Comparison of ENCODE assay signal across 8 cellular contexts in genomic region chr2:121649652-121650553, GRCh38. TPM values are rescaled to one million over a fixed set of nuclear protein-coding genes. Genes with fewer than 3 reads are reported as not detected.
DNase-seq lines count a peak whose midpoint lies in the region; ATAC-seq and TF ChIP-seq lines count a peak whose summit lies in the region.

No MANE protein-coding gene starts in this region.

- ATAC-seq in GM18909 (IDR thresholded peaks at IDR 0.05; ENCODE audit: poor library complexity, unreplicated experiment) (peak; percentile 60), HG03175 (IDR thresholded peaks at IDR 0.05; ENCODE audit: unreplicated experiment) (peak; percentile 56), WTC11 (peak; percentile 23)

- H3K4me1 Mint-ChIP-seq in WTC11, result peaks cover 22% of the 10 kb centered on the region

- H3K27me3 Mint-ChIP-seq in WTC11 (ENCODE audit: low read depth), result no peaks in the 10 kb centered on the region

- POLR2A ChIA-PET in AG04449 (lab: Yijun Ruan, JAX), result interaction anchor here (0.6 to 4.8 kb wide), 7 partner anchors 13 to 248 kb away, joined by 3 to 55 read pairs (median 3); partner anchors contain the start of genes RNU4ATAC and TSN
- POLR2A ChIA-PET in WTC11 (lab: Charles Lee), result interaction anchor here (0.6 to 3.4 kb wide), 6 partner anchors 9 to 119 kb away, joined by 3 to 27 read pairs (median 4); partner anchors contain the start of genes NIFK and RNU4ATAC

- 0 out of 2 replicates have a peak, but pooled peaks cover 8% of the 10 kb centered on the region for H3K36me3 Mint-ChIP-seq in WTC11

- H3K9me3 Mint-ChIP-seq in WTC11, result no peaks in the 10 kb centered on the region

- DNase-seq in AG04449 (ENCODE audit: low read depth, low spot score) (peak; percentile 37), NCI-H2227 treated with DMSO at 0.1 percent for 48 hours (lab: John Stamatoyannopoulos, UW) (peak; percentile 98), WTC11 (ENCODE audit: low spot score) (peak; percentile 77), cardiac fibroblast (ENCODE audit: low read depth in 2 of 2) (peak; percentile 91 to 94), iris pigment epithelial cell (ENCODE audit: low read depth) (peak; percentile 85)
- peak; percentile 65 to 76 for DNase-seq in stimulated activated CD4-positive, alpha-beta T cell treated with anti-CD3 and anti-CD28 coated beads, Interleukin-12 subunit alpha, Interleukin-12 subunit beta, amount 100 ng/mL, for 24 hours (ENCODE audit: low read depth in 2 of 2)

- no peak for TF ChIP-seq CTCF in AG04449 (IDR thresholded peaks at IDR 0.05; ENCODE audit: insufficient read depth, low read length, missing control alignments)
- TF ChIP-seq CTCF in WTC11 (IDR thresholded peaks at IDR 0.05), result no peak
- no peak for TF ChIP-seq CTCF in cardiac fibroblast (IDR thresholded peaks at IDR 0.05; ENCODE audit: low read depth, low read length)

- peak overlapping the region; percentile 93 for H3K4me3 Mint-ChIP-seq in WTC11

- H3K4me3 ChIP-seq in AG04449 (ENCODE audit: low read depth, low read length) (peak overlapping the region; percentile 88), cardiac fibroblast (replicated peaks in 1 of 2; ENCODE audit: low read depth in 2 of 2, low read length in 2 of 2) (peak overlapping the region; percentile 90 to 93)

- CTCF ChIA-PET in AG04449 (lab: Yijun Ruan, JAX) (interaction anchor here (0.6 to 1.3 kb wide), 3 partner anchors 50 to 72 kb away, joined by 3 to 7 read pairs (median 4); no protein-coding TSS in a partner anchor), WTC11 (lab: Charles Lee) (interaction anchor here (1.0 to 2.1 kb wide), 2 partner anchors 120 to 555 kb away, joined by 3 to 7 read pairs; partner anchors contain the start of gene RNU4ATAC)

- H3K27ac Mint-ChIP-seq in WTC11, result peak overlapping the region; percentile 100

TF ChIP-seq in WTC11, 78 proteins besides CTCF, POLR2A, EP300 and RAD21 (continues in another document):
- peak; percentile 85 for TF ChIP-seq MYBL2 (CRISPR knock-in tag; IDR thresholded peaks at IDR 0.05)
- peak; percentile 79; the same call in 1 of the 2 replicates for TF ChIP-seq FOXK1 (CRISPR knock-in tag; IDR thresholded peaks at IDR 0.05)
- TF ChIP-seq FOXJ3 (CRISPR knock-in tag; IDR thresholded peaks at IDR 0.05; ENCODE audit: borderline replicate concordance), result no peak
- TF ChIP-seq NFE2L1 (CRISPR knock-in tag; IDR thresholded peaks at IDR 0.05), result peak; percentile 40; the same call in 1 of the 2 replicates
- no peak for TF ChIP-seq MLX (CRISPR knock-in tag; IDR thresholded peaks at IDR 0.05)
- peak; percentile 74; the same call in 1 of the 2 replicates for TF ChIP-seq FOXP1 (CRISPR knock-in tag; IDR thresholded peaks at IDR 0.05; ENCODE audit: borderline replicate concordance)
- no peak for TF ChIP-seq ZNF317 (CRISPR knock-in tag; IDR thresholded peaks at IDR 0.05; ENCODE audit: borderline replicate concordance, low read depth)
- TF ChIP-seq TP53 (CRISPR knock-in tag; IDR thresholded peaks at IDR 0.05), result no peak; the same call in 1 of the 2 replicates
- no peak for TF ChIP-seq IRF1 (CRISPR knock-in tag; IDR thresholded peaks at IDR 0.05)
- no peak for TF ChIP-seq ZNF281 (CRISPR knock-in tag; IDR thresholded peaks at IDR 0.05)
- TF ChIP-seq STAT6 (CRISPR knock-in tag; conservative IDR thresholded peaks at IDR 0.05; ENCODE audit: low read depth), result no peak
- TF ChIP-seq GABPB1 (CRISPR knock-in tag; IDR thresholded peaks at IDR 0.05), result peak; percentile 54; the same call in 1 of the 2 replicates
- 0 out of 2 replicates have a peak, but pooled peaks have one; percentile 32 for TF ChIP-seq E2F1 (CRISPR knock-in tag; IDR thresholded peaks at IDR 0.05)
- TF ChIP-seq FOXP4 (CRISPR knock-in tag; IDR thresholded peaks at IDR 0.05), result 0 out of 2 replicates have a peak, but pooled peaks have one; percentile 45
- 0 out of 2 replicates have a peak, but pooled peaks have one; percentile 67 for TF ChIP-seq GTF2I (CRISPR knock-in tag; conservative IDR thresholded peaks at IDR 0.05)
- 0 out of 2 replicates have a peak, but pooled peaks have one; percentile 25 for TF ChIP-seq ETV6 (CRISPR knock-in tag; IDR thresholded peaks at IDR 0.05)
- no peak for TF ChIP-seq SOX15 (CRISPR knock-in tag; IDR thresholded peaks at IDR 0.05)
- TF ChIP-seq TEAD1 (CRISPR knock-in tag; IDR thresholded peaks at IDR 0.05), result peak; percentile 37; the same call in 1 of the 2 replicates
- TF ChIP-seq ZNF219 (CRISPR knock-in tag; IDR thresholded peaks at IDR 0.05; ENCODE audit: borderline replicate concordance), result 0 out of 2 replicates have a peak, but pooled peaks have one; percentile 31

RNA-seq across cellular contexts. Expression of gene CLASP1, which starts 0.6 kb away (rescaled TPM):
- total RNA-seq in WTC11 (2021), result 47.2 to 50.0 TPM (median 48.7 TPM) in 3 replicates

Comparison
In these comparisons a context has a peak if more than half of its experiments do, and no peak if none do; other contexts are left out.
1. Peak in every context shown above with its lines: DNase-seq, ATAC-seq and H3K4me3 ChIP-seq.
2. DNase-seq: peak in every context shown above with its lines; median percentile 98 in NCI-H2227 treated with DMSO at 0.1 percent for 48 hours; 92 in cardiac fibroblast; 85 in iris pigment epithelial cell; 77 in WTC11; 70 in stimulated activated CD4-positive, alpha-beta T cell treated with anti-CD3 and anti-CD28 coated beads, Interleukin-12 subunit alpha, Interleukin-12 subunit beta, amount 100 ng/mL, for 24 hours; 37 in AG04449.